8 cellular contexts compared by ENCODE assay signal in the genomic region with DNA sequence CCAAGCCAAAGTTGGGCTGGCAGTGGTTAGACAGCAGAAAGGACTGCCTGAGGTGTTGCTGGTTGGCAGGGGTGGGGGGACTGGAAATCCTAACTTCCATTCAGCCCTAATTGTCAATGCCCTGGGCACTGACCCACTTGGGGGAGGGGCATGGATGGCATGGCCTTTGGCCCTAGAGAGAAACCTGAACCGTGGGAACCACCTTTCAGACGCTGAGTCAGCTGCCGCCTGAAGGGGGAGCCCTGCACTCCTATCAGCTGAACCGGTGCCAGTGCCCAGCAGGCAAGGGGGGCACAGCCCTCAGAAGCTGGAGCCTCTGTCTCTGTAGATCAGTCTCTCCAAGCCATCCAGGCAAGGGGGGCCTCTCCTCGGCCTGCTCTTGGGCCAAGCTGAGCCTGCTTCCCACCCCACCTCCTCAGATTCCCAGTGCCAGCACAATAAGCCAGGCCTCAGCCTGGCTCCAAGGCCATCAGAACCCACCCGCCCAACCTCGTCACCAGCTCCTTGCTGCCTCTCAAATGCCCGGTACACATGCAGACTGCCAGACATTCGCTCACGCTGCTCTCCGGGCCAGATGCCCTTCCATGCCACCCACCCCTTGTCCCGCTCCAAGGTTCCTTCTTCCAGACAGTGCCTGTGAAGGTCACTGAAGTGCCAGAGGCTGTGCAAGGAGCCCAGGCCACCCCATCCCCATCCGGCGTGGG. TPM values are rescaled to one million over a fixed set of nuclear protein-coding genes. Genes with fewer than 3 reads are reported as not detected.
DNase-seq lines count a peak whose midpoint lies in the region; ATAC-seq, FAIRE-seq and TF ChIP-seq lines count a peak whose summit lies in the region.

No MANE protein-coding gene starts in this region.

- H3K36me3 ChIP-seq in GM23338 (ENCODE audit: insufficient read depth), result no peaks in the 10 kb centered on the region
- peaks cover 6 to 49% (median 20%) of the 10 kb centered on the region in 9 donors for H3K36me3 ChIP-seq in heart right ventricle

- peaks cover 30% of the 10 kb centered on the region for H3K4me1 Mint-ChIP-seq in GM23338

- H3K4me3 Mint-ChIP-seq in GM23338, result peak overlapping the region; percentile 54

- TF ChIP-seq CTCF in GM23338 (conservative IDR thresholded peaks at IDR 0.05; ENCODE audit: low read depth in 2 of 2) (peak; percentile 75 to 84), heart right ventricle (IDR thresholded peaks at IDR 0.05) (peak; percentile 23 to 76 (median 65)), retinal pigment epithelial cell (conservative IDR thresholded peaks at IDR 0.05; ENCODE audit: low read depth, low read length) (peak; percentile 85)

- no peaks in the 10 kb centered on the region for H3K79me2 ChIP-seq in GM23338 (replicated peaks; ENCODE audit: insufficient read depth)

- no peaks in the 10 kb centered on the region for H3K9me2 ChIP-seq in GM23338 (ENCODE audit: insufficient read depth)

- intact Hi-C loops in heart right ventricle (cut with DNase I), result loop anchor here in 1 of 10 donors (1.0 kb wide), 1 partner anchor 12 kb away; a partner anchor contains a TSS

- H3K27me3 Mint-ChIP-seq in GM23338 (ENCODE audit: insufficient read depth, low read depth, poor library complexity), result peaks cover 14% of the 10 kb centered on the region

- H3F3A ChIP-seq in GM23338 (replicated peaks; ENCODE audit: low read depth), result peaks cover 5% of the 10 kb centered on the region

- H3K4me1 ChIP-seq in GM23338 (ENCODE audit: insufficient read depth) (peaks cover 28% of the 10 kb centered on the region), heart right ventricle (peaks cover 29 to 86% (median 70%) of the 10 kb centered on the region in 9 donors)

- DNase-seq in Ammon's horn (ENCODE audit: low spot score), result peak; percentile 45
- peak; percentile 94 for DNase-seq in GM23338 (ENCODE audit: low spot score)
- DNase-seq in RCC 7860 (ENCODE audit: low spot score), result peak; percentile 31
- peak; percentile 19 for DNase-seq in activated gamma-delta T cell treated with anti-CD3 and anti-CD28 coated beads, Interleukin-2, amount 50 U/mL, for 16 hours (ENCODE audit: low read depth)
- DNase-seq in heart right ventricle, result peak; percentile 73 to 75
- DNase-seq in retinal pigment epithelial cell (ENCODE audit: low read depth), result peak; percentile 51

- ATAC-seq in GM23338 (peak; percentile 82), heart right ventricle (peak; percentile 5 to 63 (median 48)), HG02798 (IDR thresholded peaks at IDR 0.05; ENCODE audit: poor library complexity, unreplicated experiment) (no peak), HG02885 (IDR thresholded peaks at IDR 0.05; ENCODE audit: poor library complexity, unreplicated experiment) (no peak)

- H2AFZ ChIP-seq in GM23338, result peak overlapping the region; percentile 28; the same call in 1 of the 2 replicates

- H3K27ac Mint-ChIP-seq in GM23338, result peak overlapping the region; percentile 78

- H3K36me3 Mint-ChIP-seq in GM23338 (ENCODE audit: low read depth), result no peaks in the 10 kb centered on the region

- peaks cover 17% of the 10 kb centered on the region for H3K27me3 ChIP-seq in GM23338 (ENCODE audit: insufficient read depth)
- H3K27me3 ChIP-seq in heart right ventricle, result peaks cover 0 to 13% (median 0%) of the 10 kb centered on the region in 7 donors

- no peak for FAIRE-seq in RCC 7860 (lab: Jason Lieb, UNC)

- H3K4me3 ChIP-seq in GM23338 (peak overlapping the region; percentile 64), heart right ventricle (peak overlapping the region in 3 of 10 donors; percentile 45 to 46 (median 46)), retinal pigment epithelial cell (ENCODE audit: low read length) (no peak overlapping the region)

- peak overlapping the region; percentile 82 for H3K4me2 ChIP-seq in GM23338

- WGBS in heart right ventricle, 2 donors, result 31% methylated on average over 14 of the region's 14 CpGs

- peaks cover 4% of the 10 kb centered on the region; the same call in 1 of the 2 replicates for H4K20me1 ChIP-seq in GM23338 (replicated peaks; ENCODE audit: insufficient read depth)

- 0 out of 2 replicates have a peak overlapping the region, but pooled peaks have one; percentile 59 for H3K27ac ChIP-seq in GM23338 (ENCODE audit: low read depth)
- H3K27ac ChIP-seq in heart right ventricle, result peak overlapping the region; percentile 82 to 96 (median 94)

- H3K9me3 ChIP-seq in heart right ventricle, result no peaks in the 10 kb centered on the region

- H3K9me3 Mint-ChIP-seq in GM23338, result no peaks in the 10 kb centered on the region

TF ChIP-seq in GM23338, 12 proteins besides CTCF, POLR2A, EP300 and RAD21:
- TF ChIP-seq JUNB (IDR thresholded peaks at IDR 0.05; ENCODE audit: unreplicated experiment) (no peak), CREB1 (CRISPR knock-in tag; IDR thresholded peaks at IDR 0.05; ENCODE audit: low read depth) (peak; percentile 17; the same call in 1 of the 2 replicates)

RNA-seq across cellular contexts. Expression of a gene that starts 11.6 kb away (rescaled TPM):
- 15.8 and 20.4 TPM in 2 replicates for total RNA-seq in GM23338 (2014; rRNA removed; shearing (Covaris generic))
- 6.2 and 6.8 TPM in 2 replicates for polyA plus RNA-seq in GM23338 (2016; fragmentation: Nextera tagmentation; extraction: Ambion mirVana)
- total RNA-seq in heart right ventricle, result 100 to 1,000 TPM; 139 to 336 (median 188) TPM
- 100 to 1,000 TPM; 268 to 332 TPM for polyA plus RNA-seq in heart right ventricle

RNA-seq across cellular contexts. Expression of a gene that starts 29.6 kb away (rescaled TPM):
- total RNA-seq in GM23338 (2014; rRNA removed; shearing (Covaris generic)), result 1.0 TPM in 1 of 2 replicates, not detected in the other
- 0.15 TPM in 1 of 2 replicates, not detected in the other for polyA plus RNA-seq in GM23338 (2016; fragmentation: Nextera tagmentation; extraction: Ambion mirVana)
- under 1 TPM in 6 of 10 donors, not detected in 4; 0.17 to 0.92 (median 0.37) TPM for total RNA-seq in heart right ventricle
- 1 to 10 TPM in 1 of 2 donors, under 1 TPM in 1; 0.20 to 1.5 TPM for polyA plus RNA-seq in heart right ventricle

RNA-seq across cellular contexts. Expression of a gene that starts 56.8 kb away (rescaled TPM):
- total RNA-seq in GM23338 (2014; rRNA removed; shearing (Covaris generic)), result 60.5 and 68.5 TPM in 2 replicates
- 22.0 and 22.3 TPM in 2 replicates for polyA plus RNA-seq in GM23338 (2016; fragmentation: Nextera tagmentation; extraction: Ambion mirVana)
- 10 to 100 TPM; 35.0 to 47.9 (median 40.0) TPM for total RNA-seq in heart right ventricle
- polyA plus RNA-seq in heart right ventricle, result 10 to 100 TPM; 35.4 to 94.3 TPM

Comparison
In these comparisons a context has a peak if more than half of its experiments do, and no peak if none do; other contexts are left out.
1. DNase-seq: peak in every context shown above with its lines; median percentile 94 in GM23338; 74 in heart right ventricle; 51 in retinal pigment epithelial cell; 45 in Ammon's horn; 31 in RCC 7860; 19 in activated gamma-delta T cell treated with anti-CD3 and anti-CD28 coated beads, Interleukin-2, amount 50 U/mL, for 16 hours.
2. ATAC-seq: peak in GM23338 (single experiment) and heart right ventricle (8 of 8); none in HG02798 (single experiment) and HG02885 (single experiment).
3. Peak in every context shown above with its lines, with median percentiles within 50 percentile points of each other: CTCF ChIP-seq.